Comparison of ENCODE assay signal across 10 cellular contexts in genomic region chr14:21105095-21105494, GRCh38. TPM values are rescaled to one million over a fixed set of nuclear protein-coding genes. Genes with fewer than 3 reads are reported as not detected.
DNase-seq lines count a peak whose midpoint lies in the region; TF ChIP-seq lines count a peak whose summit lies in the region.
"Had no signal": no experiment of that assay in that cellular context is flagged by ENCODE, and none has a peak within 500 bp of the region (broad histone marks: within the 10 kb centered on the region; RNA-seq: fewer than 3 reads in every experiment).

No MANE protein-coding gene starts in this region.

- no peak for TF ChIP-seq RAD21 in neural cell (conservative IDR thresholded peaks at IDR 0.05)

- H4K20me1 ChIP-seq in Loucy (ENCODE audit: insufficient read depth, low read length, poor library complexity, severe bottlenecking) (no peaks in the 10 kb centered on the region), neural cell (ENCODE audit: insufficient read depth) (no peaks in the 10 kb centered on the region)

- no peak overlapping the region for H2AFZ ChIP-seq in Loucy (ENCODE audit: low read length)
- H2AFZ ChIP-seq in neural cell (ENCODE audit: low read depth, low read length): no peak overlapping the region

- H3K9me3 Mint-ChIP-seq in dendritic cell treated with granulocyte-macrophage colony-stimulating factor and Interleukin-4, amounts not matched to agents 40 ng/mL and 50 ng/mL, for 4 days: no peaks in the 10 kb centered on the region

- no peak for DNase-seq in NCI-H510A treated with DMSO at 0.1 percent for 48 hours (lab: John Stamatoyannopoulos, UW)
- DNase-seq in COLO829 (ENCODE audit: low spot score): no peak
- no peak for DNase-seq in H7
- no peak for DNase-seq in GDM1 (lab: John Stamatoyannopoulos, UW)

- H3K9ac ChIP-seq in Loucy (ENCODE audit: low read depth, low read length, poor library complexity, severe bottlenecking) (peak overlapping the region; percentile 96), neural cell (ENCODE audit: low read length) (peak overlapping the region; percentile 97)

- H3K4me3 Mint-ChIP-seq in dendritic cell treated with granulocyte-macrophage colony-stimulating factor and Interleukin-4, amounts not matched to agents 40 ng/mL and 50 ng/mL, for 4 days: no peak overlapping the region

- no peaks in the 10 kb centered on the region for H3K27me3 Mint-ChIP-seq in dendritic cell treated with granulocyte-macrophage colony-stimulating factor and Interleukin-4, amounts not matched to agents 40 ng/mL and 50 ng/mL, for 4 days

- H3K4me2 ChIP-seq in Loucy (ENCODE audit: low read depth, low read length, poor library complexity, severe bottlenecking): peak overlapping the region; percentile 99
- no peak overlapping the region for H3K4me2 ChIP-seq in neural cell (ENCODE audit: low read length)

- TF ChIP-seq CTCF in C4-2B (conservative IDR thresholded peaks at IDR 0.05) (no peak), Loucy (conservative IDR thresholded peaks at IDR 0.05; ENCODE audit: low read length) (no peak), neural cell (IDR thresholded peaks at IDR 0.05; ENCODE audit: poor library complexity, severe bottlenecking) (no peak)

- intact Hi-C loops in dendritic cell treated with granulocyte-macrophage colony-stimulating factor and Interleukin-4, amounts not matched to agents 40 ng/mL and 50 ng/mL, for 4 days (cut with micrococcal nuclease): loop anchor here (2.0 kb wide), 1 partner anchor 14 kb away; no protein-coding TSS in a partner anchor

- peak overlapping the region; percentile 85 for H3K27ac Mint-ChIP-seq in dendritic cell treated with granulocyte-macrophage colony-stimulating factor and Interleukin-4, amounts not matched to agents 40 ng/mL and 50 ng/mL, for 4 days

- H3K27me3 ChIP-seq in Loucy (ENCODE audit: insufficient read depth, low read length, poor library complexity, severe bottlenecking) (no peaks in the 10 kb centered on the region), neural cell (ENCODE audit: insufficient read depth, low read depth, low read length) (no peaks in the 10 kb centered on the region), H7 (ENCODE audit: control insufficient read depth, insufficient read depth, low read length) (no peaks in the 10 kb centered on the region)

- no peaks in the 10 kb centered on the region for H3K36me3 Mint-ChIP-seq in dendritic cell treated with granulocyte-macrophage colony-stimulating factor and Interleukin-4, amounts not matched to agents 40 ng/mL and 50 ng/mL, for 4 days (ENCODE audit: low read depth)

- no peaks in the 10 kb centered on the region for H3K9me3 ChIP-seq in Loucy (ENCODE audit: insufficient read depth, low read depth, low read length)
- no peaks in the 10 kb centered on the region for H3K9me3 ChIP-seq in neural cell (ENCODE audit: low read length)

- no peak for TF ChIP-seq EP300 in neural cell (conservative IDR thresholded peaks at IDR 0.05; ENCODE audit: poor library complexity, severe bottlenecking)

- H3F3A ChIP-seq in Loucy (ENCODE audit: low read depth): no peaks in the 10 kb centered on the region
- H3F3A ChIP-seq in neural cell (ENCODE audit: insufficient read depth, low read length, poor library complexity, severe bottlenecking): peaks cover 6% of the 10 kb centered on the region

- no peaks in the 10 kb centered on the region for H3K36me3 ChIP-seq in Loucy (ENCODE audit: insufficient read depth, low read length)
- H3K36me3 ChIP-seq in neural cell (ENCODE audit: insufficient read depth, low read length): no peaks in the 10 kb centered on the region
- no peaks in the 10 kb centered on the region for H3K36me3 ChIP-seq in H7 (replicated peaks; ENCODE audit: control insufficient read depth, insufficient read depth, low read length)

- peaks cover 50% of the 10 kb centered on the region for H3K4me1 Mint-ChIP-seq in dendritic cell treated with granulocyte-macrophage colony-stimulating factor and Interleukin-4, amounts not matched to agents 40 ng/mL and 50 ng/mL, for 4 days (ENCODE audit: low read depth)

- peaks cover 7% of the 10 kb centered on the region for H3K79me2 ChIP-seq in Loucy (ENCODE audit: insufficient read depth, low read length)
- peaks cover 9% of the 10 kb centered on the region for H3K79me2 ChIP-seq in neural cell (replicated peaks; ENCODE audit: insufficient read depth, low read length)

- H3K27ac ChIP-seq in C4-2B (peak overlapping the region; percentile 90), neural cell (ENCODE audit: low read length) (peak overlapping the region; percentile 98)

- H3K9me2 ChIP-seq in Loucy (replicated peaks; ENCODE audit: low read depth, low read length) (no peaks in the 10 kb centered on the region), neural cell (ENCODE audit: insufficient read depth, low read length) (no peaks in the 10 kb centered on the region)

- H3K4me3 ChIP-seq in Loucy (ENCODE audit: low read length, poor library complexity, severe bottlenecking) (peak overlapping the region; percentile 92), neural cell (ENCODE audit: low read length) (peak overlapping the region; percentile 86), H7 (ENCODE audit: insufficient read depth, low read depth, low read length) (no peak overlapping the region; the same call in 1 of the 2 replicates)

- H3K4me1 ChIP-seq in Loucy (ENCODE audit: insufficient read depth, low read length, poor library complexity, severe bottlenecking): peaks cover 47% of the 10 kb centered on the region

TF ChIP-seq in neural cell, 6 proteins besides CTCF, POLR2A, EP300 and RAD21:
- TF ChIP-seq MXI1 (conservative IDR thresholded peaks at IDR 0.05; ENCODE audit: poor library complexity, severe bottlenecking) (no peak), SMC3 (conservative IDR thresholded peaks at IDR 0.05; ENCODE audit: poor library complexity) (no peak), REST (IDR thresholded peaks at IDR 0.05; ENCODE audit: borderline replicate concordance) (no peak), TAF1 (IDR thresholded peaks at IDR 0.05; ENCODE audit: low read depth) (no peak), EZH2 (IDR thresholded peaks at IDR 0.05; ENCODE audit: borderline replicate concordance, insufficient read depth, low read length, poor library complexity, severe bottlenecking) (no peak), POLR2AphosphoS5 (IDR thresholded peaks at IDR 0.05) (no peak)

RNA-seq across cellular contexts. Expression of gene TMEM253, which starts 4.2 kb away (rescaled TPM):
- 0.26 TPM in 1 of 2 replicates, not detected in the other for polyA plus RNA-seq in neural cell
- polyA minus RNA-seq in neural cell: not detected in 2 replicates
- total RNA-seq in H7 (2014; rRNA removed; shearing (Covaris generic)): 0.31 and 0.78 TPM in 2 replicates
- total RNA-seq: Daoy, epithelial cell of proximal tubule had no signal

RNA-seq across cellular contexts. Expression of gene ZNF219, which starts 6.6 kb away (rescaled TPM):
- 40.6 and 51.2 TPM in 2 replicates for polyA plus RNA-seq in neural cell
- polyA minus RNA-seq in neural cell: 38.7 and 39.8 TPM in 2 replicates
- 71.2 and 90.3 TPM in 2 replicates for total RNA-seq in H7 (2014; rRNA removed; shearing (Covaris generic))

RNA-seq across cellular contexts. Expression of gene ARHGEF40, which starts 35.0 kb away (rescaled TPM):
- 28.9 and 32.4 TPM in 2 replicates for polyA plus RNA-seq in neural cell
- 23.9 and 30.2 TPM in 2 replicates for polyA minus RNA-seq in neural cell
- 63.9 and 82.1 TPM in 2 replicates for total RNA-seq in H7 (2014; rRNA removed; shearing (Covaris generic))

RNA-seq across cellular contexts. Expression of gene RNASE8, which starts 47.5 kb away (rescaled TPM):
- not detected in 2 replicates for polyA plus RNA-seq in neural cell
- polyA minus RNA-seq in neural cell: not detected in 2 replicates
- not detected in 2 replicates for total RNA-seq in H7 (2014; rRNA removed; shearing (Covaris generic))
- total RNA-seq: Daoy, epithelial cell of proximal tubule had no signal

RNA-seq across cellular contexts. Expression of gene OR5AU1, which starts 50.8 kb away (rescaled TPM):
- not detected in 2 replicates for polyA plus RNA-seq in neural cell
- polyA minus RNA-seq in neural cell: not detected in 2 replicates
- total RNA-seq in H7 (2014; rRNA removed; shearing (Covaris generic)): not detected in 2 replicates
- total RNA-seq: Daoy, epithelial cell of proximal tubule had no signal
